10 cellular contexts compared by ENCODE assay signal in the genomic region with DNA sequence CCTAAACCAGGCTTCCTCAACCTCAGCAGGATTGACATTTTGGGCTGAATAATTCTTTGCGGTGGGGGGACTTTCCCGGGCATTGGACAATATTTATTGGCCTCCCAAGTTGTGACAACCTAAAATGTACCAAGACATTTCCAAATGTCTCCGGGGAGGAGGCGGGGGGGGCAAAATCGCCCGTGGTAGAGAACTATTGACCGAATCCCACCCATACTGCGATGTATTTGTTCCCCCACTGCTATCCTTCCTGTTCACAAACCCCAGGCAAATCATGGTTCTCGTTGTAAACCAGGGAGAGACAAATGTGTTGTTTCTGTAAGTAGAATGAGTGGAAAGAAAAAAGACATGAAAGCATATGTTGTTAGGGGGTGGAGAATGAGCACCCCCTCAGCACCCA.
DNase-seq lines count a peak whose midpoint lies in the region; ATAC-seq and TF ChIP-seq lines count a peak whose summit lies in the region.
"Had no signal": no experiment of that assay in that cellular context is flagged by ENCODE, and none has a peak within 500 bp of the region (broad histone marks: within the 10 kb centered on the region; RNA-seq: fewer than 3 reads in every experiment).

No MANE protein-coding gene starts in this region.

- ATAC-seq in Right ventricle myocardium superior (ENCODE audit: poor library complexity): no peak

- TF ChIP-seq POLR2A in suprapubic skin (IDR thresholded peaks at IDR 0.05): no peak

- H3K27ac ChIP-seq in HEK293 (ENCODE audit: extremely low read depth, low read depth, low read length): no peak overlapping the region
- peak overlapping the region; percentile 41 for H3K27ac ChIP-seq in angular gyrus (ENCODE audit: low read depth, low read length)
- peak overlapping the region; percentile 67 for H3K27ac ChIP-seq in layer of hippocampus (ENCODE audit: low read depth, low read length)
- H3K27ac ChIP-seq in suprapubic skin: no peak overlapping the region
- H3K27ac ChIP-seq: skin epidermis, uterus had no signal

- H3K9me3 ChIP-seq in HEK293 (ENCODE audit: control insufficient read depth, insufficient read depth, low read depth, low read length) (no peaks in the 10 kb centered on the region), skeletal muscle satellite cell (replicated peaks; ENCODE audit: low read length) (no peaks in the 10 kb centered on the region), suprapubic skin (no peaks in the 10 kb centered on the region), BE2C (no peaks in the 10 kb centered on the region)
- H3K9me3 ChIP-seq: gastroesophageal sphincter, uterus had no signal

- peak overlapping the region; percentile 22 for H3K9ac ChIP-seq in skeletal muscle satellite cell (ENCODE audit: low read depth, low read length)

- WGBS in suprapubic skin: 44% methylated on average over 9 of the region's 9 CpGs

- H3K36me3 ChIP-seq in HEK293 (ENCODE audit: control insufficient read depth in 2 of 2, insufficient read depth in 1 of 2, low read length in 2 of 2) (no peaks in the 10 kb centered on the region), skeletal muscle satellite cell (ENCODE audit: insufficient read depth, low read length) (no peaks in the 10 kb centered on the region), suprapubic skin (no peaks in the 10 kb centered on the region), BE2C (no peaks in the 10 kb centered on the region)
- H3K36me3 ChIP-seq: gastroesophageal sphincter, uterus had no signal

- H3K27me3 ChIP-seq in layer of hippocampus (ENCODE audit: control insufficient read depth, insufficient read depth, low read length): no peaks in the 10 kb centered on the region
- no peaks in the 10 kb centered on the region for H3K27me3 ChIP-seq in skeletal muscle satellite cell (ENCODE audit: control insufficient read depth, insufficient read depth, low read length)
- H3K27me3 ChIP-seq in suprapubic skin: peaks cover 3% of the 10 kb centered on the region
- H3K27me3 ChIP-seq in BE2C: no peaks in the 10 kb centered on the region
- H3K27me3 ChIP-seq: uterus had no signal

- H3K4me1 ChIP-seq in HEK293 (ENCODE audit: control insufficient read depth, insufficient read depth, low read length) (no peaks in the 10 kb centered on the region), skeletal muscle satellite cell (ENCODE audit: control insufficient read depth, insufficient read depth, low read length) (peaks cover 15% of the 10 kb centered on the region), suprapubic skin (peaks cover 8% of the 10 kb centered on the region), BE2C (no peaks in the 10 kb centered on the region; the same call in 1 of the 2 replicates)
- H3K4me1 ChIP-seq: uterus had no signal

- TF ChIP-seq CTCF in HEK293 (tag by site-specific recombination; IDR thresholded peaks at IDR 0.05): no peak
- TF ChIP-seq CTCF in suprapubic skin (IDR thresholded peaks at IDR 0.05): no peak
- no peak for TF ChIP-seq CTCF in BE2C (IDR thresholded peaks at IDR 0.05; ENCODE audit: low read depth, low read length)

- POLR2A ChIA-PET in HEK293 (lab: Yijun Ruan, JAX): interaction anchor here (0.8 kb wide), 1 partner anchor 142 kb away, joined by 3 read pairs; the partner anchor contains the start of gene PSAT1

- H3K4me3 ChIP-seq in HEK293 (ENCODE audit: low read depth, low read length): no peak overlapping the region
- H3K4me3 ChIP-seq in skeletal muscle satellite cell (ENCODE audit: low read length): peak overlapping the region; percentile 61
- H3K4me3 ChIP-seq in suprapubic skin: no peak overlapping the region
- H3K4me3 ChIP-seq in BE2C (ENCODE audit: low read depth, low read length): no peak overlapping the region
- H3K4me3 ChIP-seq: gastroesophageal sphincter, skin epidermis, uterus had no signal

- DNase-seq in suprapubic skin (ENCODE audit: low spot score in 2 of 2) (no peak), BE2C (no peak), Right ventricle myocardium superior (no peak)

- CTCF ChIA-PET in HEK293 (lab: Yijun Ruan, JAX): interaction anchor here (0.6 to 1.8 kb wide), 26 partner anchors 8 to 935 kb away, joined by 3 to 19 read pairs (median 4); no protein-coding TSS in a partner anchor

- H3K4me2 ChIP-seq in skeletal muscle satellite cell (ENCODE audit: low read length): peak overlapping the region; percentile 85

- intact Hi-C loops in Right ventricle myocardium superior (cut with DNase I): no loop called here

- no peak for TF ChIP-seq EP300 in suprapubic skin (IDR thresholded peaks at IDR 0.05)

TF ChIP-seq in HEK293, 187 proteins besides CTCF, POLR2A, EP300 and RAD21 (continues in another document):
- TF ChIP-seq PRDM4 (tag by site-specific recombination; IDR thresholded peaks at IDR 0.05) (no peak), PRDM1 (tag by site-specific recombination; IDR thresholded peaks at IDR 0.05) (no peak), ZBTB20 (tag by site-specific recombination; IDR thresholded peaks at IDR 0.05) (no peak)
- TF ChIP-seq, protein P1, sequence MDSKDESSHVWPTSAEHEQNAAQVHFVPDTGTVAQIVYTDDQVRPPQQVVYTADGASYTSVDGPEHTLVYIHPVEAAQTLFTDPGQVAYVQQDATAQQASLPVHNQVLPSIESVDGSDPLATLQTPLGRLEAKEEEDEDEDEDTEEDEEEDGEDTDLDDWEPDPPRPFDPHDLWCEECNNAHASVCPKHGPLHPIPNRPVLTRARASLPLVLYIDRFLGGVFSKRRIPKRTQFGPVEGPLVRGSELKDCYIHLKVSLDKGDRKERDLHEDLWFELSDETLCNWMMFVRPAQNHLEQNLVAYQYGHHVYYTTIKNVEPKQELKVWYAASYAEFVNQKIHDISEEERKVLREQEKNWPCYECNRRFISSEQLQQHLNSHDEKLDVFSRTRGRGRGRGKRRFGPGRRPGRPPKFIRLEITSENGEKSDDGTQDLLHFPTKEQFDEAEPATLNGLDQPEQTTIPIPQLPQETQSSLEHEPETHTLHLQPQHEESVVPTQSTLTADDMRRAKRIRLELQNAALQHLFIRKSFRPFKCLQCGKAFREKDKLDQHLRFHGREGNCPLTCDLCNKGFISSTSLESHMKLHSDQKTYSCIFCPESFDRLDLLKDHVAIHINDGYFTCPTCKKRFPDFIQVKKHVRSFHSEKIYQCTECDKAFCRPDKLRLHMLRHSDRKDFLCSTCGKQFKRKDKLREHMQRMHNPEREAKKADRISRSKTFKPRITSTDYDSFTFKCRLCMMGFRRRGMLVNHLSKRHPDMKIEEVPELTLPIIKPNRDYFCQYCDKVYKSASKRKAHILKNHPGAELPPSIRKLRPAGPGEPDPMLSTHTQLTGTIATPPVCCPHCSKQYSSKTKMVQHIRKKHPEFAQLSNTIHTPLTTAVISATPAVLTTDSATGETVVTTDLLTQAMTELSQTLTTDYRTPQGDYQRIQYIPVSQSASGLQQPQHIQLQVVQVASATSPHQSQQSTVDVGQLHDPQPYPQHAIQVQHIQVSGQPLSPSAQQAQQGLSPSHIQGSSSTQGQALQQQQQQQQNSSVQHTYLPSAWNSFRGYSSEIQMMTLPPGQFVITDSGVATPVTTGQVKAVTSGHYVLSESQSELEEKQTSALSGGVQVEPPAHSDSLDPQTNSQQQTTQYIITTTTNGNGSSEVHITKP (tag by site-specific recombination; IDR thresholded peaks at IDR 0.05): 0 out of 2 replicates have a peak, but pooled peaks have one; percentile 23

Comparison
In these comparisons a context has a peak if more than half of its experiments do, and no peak if none do; other contexts are left out.
1. H3K27ac ChIP-seq: peak in angular gyrus (single experiment) and layer of hippocampus (single experiment); none in HEK293 (single experiment) and suprapubic skin (single experiment).